ENCODE assay signal across 24 cellular contexts in the genomic region with DNA sequence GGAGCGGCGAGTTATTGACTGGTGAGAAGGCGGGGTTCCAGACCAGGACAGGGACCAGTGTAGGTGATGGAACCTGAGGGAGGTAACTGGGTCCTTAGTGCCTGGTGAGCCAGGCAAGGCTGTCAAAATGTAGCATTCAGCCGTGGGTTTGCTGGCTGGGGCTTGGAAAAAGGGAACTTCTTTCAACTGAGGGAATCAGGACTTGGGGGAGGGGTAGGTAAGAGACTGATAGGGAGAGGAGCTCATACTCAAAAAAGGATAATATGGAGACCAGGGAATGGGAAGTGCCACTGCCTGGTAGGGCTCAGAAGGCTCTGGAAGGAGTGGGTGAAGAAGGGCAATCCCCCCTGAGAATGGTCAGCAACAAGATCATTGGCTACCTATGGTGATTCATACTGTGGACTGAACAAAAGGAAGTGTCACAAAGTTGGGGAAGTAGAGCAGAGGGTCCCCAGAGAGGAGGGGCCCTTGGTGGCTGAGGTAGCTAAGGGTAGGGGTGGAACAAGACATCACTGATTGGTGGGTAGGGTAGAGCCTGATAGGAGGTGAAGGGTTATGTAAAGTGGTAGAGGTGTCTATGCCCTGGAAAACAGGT. TPM values are rescaled to one million over a fixed set of nuclear protein-coding genes. Genes with fewer than 3 reads are reported as not detected.
"Had no signal": no experiment of that assay in that cellular context is flagged by ENCODE, and none has a peak within 500 bp of the region (broad histone marks: within the 10 kb centered on the region; RNA-seq: fewer than 3 reads in every experiment).

No MANE protein-coding gene starts in this region.

- H3K36me3 ChIP-seq: adrenal gland, esophagus squamous epithelium, gastroesophageal sphincter, thoracic aorta had no signal

- H3K4me1 ChIP-seq: adrenal gland, gastroesophageal sphincter, parathyroid adenoma had no signal

- H3K9me3 ChIP-seq: adrenal gland, esophagus squamous epithelium, gastroesophageal sphincter, thoracic aorta had no signal

- H3K4me3 ChIP-seq: adrenal gland, dorsolateral prefrontal cortex, esophagus squamous epithelium, gastroesophageal sphincter, thoracic aorta had no signal

- H3K27ac ChIP-seq: adrenal gland, dorsolateral prefrontal cortex, esophagus squamous epithelium, gastroesophageal sphincter, parathyroid adenoma, thoracic aorta had no signal

- DNase-seq: activated B cell treated with CpG ODN at 0.5 μM for 24 hours; activated CD4-positive, alpha-beta T cell treated with anti-CD3 and anti-CD28 coated beads for 36 hours; activated CD4-positive, alpha-beta T cell treated with anti-CD3 and anti-CD28 coated beads, Interleukin-2, amount 50 U/mL, for 4 hours; activated CD8-positive, alpha-beta memory T cell treated with anti-CD3 and anti-CD28 coated beads for 24 hours; activated CD8-positive, alpha-beta memory T cell treated with anti-CD3 and anti-CD28 coated beads, Interleukin-2, amount 50 U/mL, for 4 hours; activated naive CD4-positive, alpha-beta T cell; activated T-cell treated with anti-CD3 and anti-CD28 coated beads, Interleukin-2, amount 50 U/mL, for 24 hours; adrenal gland; dorsolateral prefrontal cortex; effector memory CD8-positive, alpha-beta T cell; esophagus squamous epithelium; head of caudate nucleus; hypothalamus; left ventricle myocardium superior; mammary epithelial cell; midbrain; natural killer cell; stimulated activated CD4-positive, alpha-beta T cell treated with anti-CD3 and anti-CD28 coated beads, Interleukin-4, amount 100 ng/mL, for 24 hours; stimulated activated naive CD4-positive, alpha-beta T cell treated with Interleukin-2 at 50 U/mL for 16 hours; T-helper 2 cell had no signal

- H3K27me3 ChIP-seq: adrenal gland, dorsolateral prefrontal cortex, esophagus squamous epithelium, gastroesophageal sphincter had no signal

- H3K9ac ChIP-seq: parathyroid adenoma had no signal

- H2AFZ ChIP-seq: parathyroid adenoma had no signal

RNA-seq across cellular contexts. Expression of a gene that starts 18.9 kb away (rescaled TPM):
- polyA plus RNA-seq: mammary epithelial cell had no signal

RNA-seq across cellular contexts. Expression of a gene that starts 35.4 kb away (rescaled TPM):
- polyA plus RNA-seq: adrenal gland, mammary epithelial cell, right cardiac atrium had no signal

RNA-seq across cellular contexts. Expression of a gene that starts 41.8 kb away (rescaled TPM):
- polyA plus RNA-seq: adrenal gland, mammary epithelial cell, right cardiac atrium had no signal
